16 cellular contexts compared by ENCODE assay signal in the genomic region with DNA sequence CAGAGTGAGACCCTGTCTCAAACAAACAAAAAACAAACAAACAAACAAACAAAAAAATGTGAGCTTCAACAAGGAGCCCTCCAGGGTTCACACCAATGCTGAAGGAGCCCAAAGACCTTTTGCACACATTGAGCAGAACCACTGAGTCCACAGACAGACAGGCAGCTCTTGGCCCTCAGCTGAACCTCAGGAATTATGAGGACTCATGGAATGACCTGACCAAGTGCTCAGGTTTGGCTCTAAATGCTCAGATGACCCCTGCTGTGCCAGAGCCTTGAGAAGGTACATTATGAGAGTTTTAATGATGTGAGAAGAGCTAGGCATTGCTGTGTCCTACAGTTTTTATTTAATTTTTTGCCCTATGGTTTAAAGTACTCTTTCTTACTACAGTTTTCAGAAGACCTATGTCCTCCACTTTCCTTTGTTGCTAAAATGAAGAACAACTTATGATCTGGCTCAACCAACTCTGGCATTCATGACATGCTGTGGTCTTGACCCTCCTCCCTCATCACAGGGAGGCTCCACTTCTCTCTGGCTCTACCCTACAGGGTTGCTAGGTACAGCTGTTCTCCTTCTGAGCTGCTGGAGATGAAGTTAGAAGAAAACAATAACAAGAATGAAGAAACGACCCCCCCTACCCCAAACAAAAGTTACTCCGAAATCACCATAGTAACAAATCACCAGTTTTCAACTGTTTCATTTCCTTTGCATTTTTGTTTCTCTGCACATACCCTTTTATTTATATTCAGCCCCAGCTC.
A peak's percentile ranks its signal among the peaks of the same experiment; 100 is the strongest.
DNase-seq lines count a peak whose midpoint lies in the region; ATAC-seq and TF ChIP-seq lines count a peak whose summit lies in the region.
"Had no signal": no experiment of that assay in that cellular context is flagged by ENCODE, and none has a peak within 500 bp of the region (broad histone marks: within the 10 kb centered on the region; RNA-seq: fewer than 3 reads in every experiment).

No MANE protein-coding gene starts in this region.

- peak overlapping the region; percentile 83 to 97 (median 93) for H3K27ac Mint-ChIP-seq in CD4-positive, alpha-beta memory T cell
- H3K27ac Mint-ChIP-seq in activated B cell treated with CpG ODN at 0.5 μM for 24 hours (peak overlapping the region; percentile 13), endodermal cell (no peak overlapping the region), nephron (peak overlapping the region; percentile 58 to 82 (median 67))

- CTCF ChIA-PET in CD4-positive, alpha-beta memory T cell (lab: Charles Lee; ENCODE audit: partially characterized antibody): interaction anchor here (0.7 to 3.7 kb wide), 5 partner anchors 9 to 139 kb away, joined by 3 to 19 read pairs (median 3); a partner anchor contains a TSS
- CTCF ChIA-PET in activated B cell treated with CpG ODN at 0.5 μM for 24 hours (lab: Charles Lee): interaction anchor here (0.7 kb wide), 1 partner anchor 12 kb away, joined by 3 read pairs; no protein-coding TSS in a partner anchor

- POLR2A ChIA-PET in CD4-positive, alpha-beta memory T cell (lab: Charles Lee; ENCODE audit: partially characterized antibody): interaction anchor here (1.0 to 6.4 kb wide), 10 partner anchors 8 to 137 kb away, joined by 3 to 48 read pairs (median 5); no protein-coding TSS in a partner anchor
- POLR2A ChIA-PET in activated B cell treated with CpG ODN at 0.5 μM for 24 hours (lab: Charles Lee): interaction anchor here (0.5 to 0.6 kb wide), 2 partner anchors 9 to 19 kb away, joined by 3 to 5 read pairs; no protein-coding TSS in a partner anchor

- peak overlapping the region; percentile 27 for H3K27ac ChIP-seq in CD4-positive, alpha-beta memory T cell (ENCODE audit: low read depth, low read length)
- peak overlapping the region; percentile 47 for H3K27ac ChIP-seq in endodermal cell (ENCODE audit: low read depth, low read length)

- H3K27me3 ChIP-seq in CD4-positive, alpha-beta memory T cell (ENCODE audit: insufficient read depth, low read length): no peaks in the 10 kb centered on the region
- no peaks in the 10 kb centered on the region for H3K27me3 ChIP-seq in endodermal cell (ENCODE audit: control insufficient read depth, insufficient read depth, low read length, poor library complexity, severe bottlenecking)

- ATAC-seq in activated B cell treated with CpG ODN at 0.5 μM for 24 hours (ENCODE audit: low read depth): no peak
- no peak for ATAC-seq in GM21825 (IDR thresholded peaks at IDR 0.05; ENCODE audit: unreplicated experiment)
- no peak for ATAC-seq in GM18861 (IDR thresholded peaks at IDR 0.05; ENCODE audit: unreplicated experiment)
- ATAC-seq in HG03439 (IDR thresholded peaks at IDR 0.05; ENCODE audit: unreplicated experiment): no peak

- WGBS in endodermal cell (ENCODE audit: insufficient coverage in 1 of 2, insufficient read length in 1 of 2), 2 experiments: 83 to 87% methylated on average over 2 of the region's 2 CpGs

- no peak for DNase-seq in CD4-positive, alpha-beta memory T cell
- DNase-seq in activated B cell treated with CpG ODN at 0.5 μM for 24 hours: no peak
- peak; percentile 15 for DNase-seq in endodermal cell
- DNase-seq: C1 segment of cervical spinal cord; DND-41; effector CD8-positive, alpha-beta T cell; foreskin melanocyte; GOT3; MM.1S; NCI-H2081 treated with DMSO at 0.1 percent for 48 hours; NCI-H748 treated with DMSO at 0.1 percent for 48 hours had no signal

- H3K4me3 ChIP-seq in CD4-positive, alpha-beta memory T cell (ENCODE audit: low read length in 2 of 2): no peak overlapping the region
- H3K4me3 ChIP-seq in endodermal cell (ENCODE audit: low read length): no peak overlapping the region
- H3K4me3 ChIP-seq: skin epidermis had no signal

- H3K9ac ChIP-seq in endodermal cell (ENCODE audit: extremely low read depth, low read length, poor library complexity, severe bottlenecking): no peak overlapping the region

- peaks cover 18% of the 10 kb centered on the region for H3K36me3 ChIP-seq in CD4-positive, alpha-beta memory T cell (ENCODE audit: insufficient read depth, low read length)
- peaks cover 13% of the 10 kb centered on the region for H3K36me3 ChIP-seq in endodermal cell (ENCODE audit: control insufficient read depth, insufficient read depth, low read length)

- peak overlapping the region in 7 of 8 donors; percentile 29 to 76 (median 48) for H3K4me3 Mint-ChIP-seq in CD4-positive, alpha-beta memory T cell
- H3K4me3 Mint-ChIP-seq in activated B cell treated with CpG ODN at 0.5 μM for 24 hours (no peak overlapping the region), endodermal cell (no peak overlapping the region), nephron (peak overlapping the region in 1 of 3 experiments; percentile 1)

- H3K27me3 Mint-ChIP-seq in CD4-positive, alpha-beta memory T cell: no peaks in the 10 kb centered on the region
- H3K27me3 Mint-ChIP-seq in activated B cell treated with CpG ODN at 0.5 μM for 24 hours (no peaks in the 10 kb centered on the region), endodermal cell (ENCODE audit: insufficient read depth) (no peaks in the 10 kb centered on the region), nephron (ENCODE audit: low read depth) (no peaks in the 10 kb centered on the region)

- peaks cover 0 to 7% of the 10 kb centered on the region in 2 donors for H3K9me3 ChIP-seq in CD4-positive, alpha-beta memory T cell (ENCODE audit: control insufficient read depth in 1 of 2, low read length in 2 of 2)
- H3K9me3 ChIP-seq in endodermal cell (ENCODE audit: control insufficient read depth, low read length): peaks cover 20% of the 10 kb centered on the region

- peaks cover 78 to 81% of the 10 kb centered on the region in 2 donors for H3K36me3 Mint-ChIP-seq in CD4-positive, alpha-beta memory T cell
- H3K36me3 Mint-ChIP-seq in activated B cell treated with CpG ODN at 0.5 μM for 24 hours (ENCODE audit: low read depth): no peaks in the 10 kb centered on the region
- peaks cover 29% of the 10 kb centered on the region for H3K36me3 Mint-ChIP-seq in endodermal cell (ENCODE audit: low read depth)
- peaks cover 39% of the 10 kb centered on the region for H3K36me3 Mint-ChIP-seq in nephron (ENCODE audit: low read depth)

- intact Hi-C loops in CD4-positive, alpha-beta memory T cell (cut with micrococcal nuclease): no loop called here
- intact Hi-C loops in activated B cell treated with CpG ODN at 0.5 μM for 24 hours (cut with micrococcal nuclease): no loop called here

- TF ChIP-seq CTCF in activated B cell treated with CpG ODN at 0.5 μM for 24 hours (IDR thresholded peaks at IDR 0.05) (no peak), endodermal cell (conservative IDR thresholded peaks at IDR 0.05) (no peak), nephron (IDR thresholded peaks at IDR 0.05; ENCODE audit: unreplicated experiment in 3 of 3) (no peak)

- peaks cover 100% of the 10 kb centered on the region for H3K4me1 ChIP-seq in CD4-positive, alpha-beta memory T cell (ENCODE audit: insufficient read depth, low read length)
- peaks cover 19% of the 10 kb centered on the region for H3K4me1 ChIP-seq in endodermal cell (ENCODE audit: control insufficient read depth, insufficient read depth, low read length)

- peaks cover 67 to 100% (median 88%) of the 10 kb centered on the region in 4 donors for H3K4me1 Mint-ChIP-seq in CD4-positive, alpha-beta memory T cell
- H3K4me1 Mint-ChIP-seq in activated B cell treated with CpG ODN at 0.5 μM for 24 hours (peaks cover 76% of the 10 kb centered on the region), endodermal cell (peaks cover 43% of the 10 kb centered on the region), nephron (peaks cover 69% of the 10 kb centered on the region)

- H3K9me3 Mint-ChIP-seq in CD4-positive, alpha-beta memory T cell: peaks cover 0 to 25% (median 12%) of the 10 kb centered on the region in 8 donors
- H3K9me3 Mint-ChIP-seq in activated B cell treated with CpG ODN at 0.5 μM for 24 hours: no peaks in the 10 kb centered on the region
- H3K9me3 Mint-ChIP-seq in endodermal cell: peaks cover 18% of the 10 kb centered on the region
- peaks cover 10% of the 10 kb centered on the region for H3K9me3 Mint-ChIP-seq in nephron

Comparison
In these comparisons a context has a peak if more than half of its experiments do, and no peak if none do; other contexts are left out.
1. H3K4me3 Mint-ChIP-seq: peak in CD4-positive, alpha-beta memory T cell (7 of 8); none in activated B cell treated with CpG ODN at 0.5 μM for 24 hours (single experiment) and endodermal cell (single experiment).